ENCODE assay signal across 20 cellular contexts in genomic region chr2:233849607-233850271, GRCh38. TPM values are rescaled to one million over a fixed set of nuclear protein-coding genes. Genes with fewer than 3 reads are reported as not detected.
DNase-seq lines count a peak whose midpoint lies in the region; ATAC-seq, FAIRE-seq and TF ChIP-seq lines count a peak whose summit lies in the region.
"Had no signal": no experiment of that assay in that cellular context is flagged by ENCODE, and none has a peak within 500 bp of the region (broad histone marks: within the 10 kb centered on the region; RNA-seq: fewer than 3 reads in every experiment).

No MANE protein-coding gene starts in this region.

- ATAC-seq in omental fat pad (ENCODE audit: low FRiP score), result no peak
- ATAC-seq in GM19397 (IDR thresholded peaks at IDR 0.05; ENCODE audit: unreplicated experiment), result no peak

- intact Hi-C loops in CD14-positive monocyte (cut with micrococcal nuclease), result loop anchor here (10.0 kb wide), 2 partner anchors 645 to 655 kb away; partner anchors contain the start of gene ARL4C (in 1 of the 2)

- POLR2A ChIA-PET in activated CD4-positive, alpha-beta T cell treated with anti-CD3 and anti-CD28 coated beads, Interleukin-2, amount 10 ng/mL, durations not matched to agents 7 days and 5 days (lab: Charles Lee), result no interaction called here

- TF ChIP-seq POLR2A in NB4 (IDR thresholded peaks at IDR 0.05; ENCODE audit: extremely low read depth, insufficient read length), result no peak

- peaks cover 63% of the 10 kb centered on the region for H3K4me1 Mint-ChIP-seq in activated CD4-positive, alpha-beta T cell treated with anti-CD3 and anti-CD28 coated beads, Interleukin-2, amount 10 ng/mL, durations not matched to agents 7 days and 5 days
- peaks cover 33% of the 10 kb centered on the region for H3K4me1 Mint-ChIP-seq in CD14-positive monocyte

- FAIRE-seq in urothelium cell line (lab: Jason Lieb, UNC), result no peak
- FAIRE-seq: A204.1, HTR-8/SVneo, RCC 7860 had no signal

- no peak overlapping the region for H3K4me3 Mint-ChIP-seq in activated CD4-positive, alpha-beta T cell treated with anti-CD3 and anti-CD28 coated beads, Interleukin-2, amount 10 ng/mL, durations not matched to agents 7 days and 5 days
- H3K4me3 Mint-ChIP-seq in CD14-positive monocyte, result no peak overlapping the region
- H3K4me3 Mint-ChIP-seq: H9 had no signal

- no peaks in the 10 kb centered on the region for H3K9me3 Mint-ChIP-seq in activated CD4-positive, alpha-beta T cell treated with anti-CD3 and anti-CD28 coated beads, Interleukin-2, amount 10 ng/mL, durations not matched to agents 7 days and 5 days
- H3K9me3 Mint-ChIP-seq in CD14-positive monocyte, result no peaks in the 10 kb centered on the region
- H3K9me3 Mint-ChIP-seq: H9 had no signal

- H3K4me3 ChIP-seq in NB4 (ENCODE audit: low read depth, low read length), result no peak overlapping the region
- H3K4me3 ChIP-seq: BLaER1 treated with 17β-estradiol and CSF1 and Interleukin-3, amounts not matched to agents 10 nM and 100 nM; MG63 had no signal

- no peak for DNase-seq in activated CD4-positive, alpha-beta T cell treated with anti-CD3 and anti-CD28 coated beads, Interleukin-2, amount 10 ng/mL, durations not matched to agents 7 days and 5 days
- no peak for DNase-seq in activated CD4-positive, alpha-beta T cell treated with anti-CD3 and anti-CD28 coated beads, Interleukin-2, amount 50 U/mL, for 4 hours
- DNase-seq in CD14-positive monocyte (ENCODE audit: low spot score) (no peak), NB4 (ENCODE audit: low read depth) (peak; percentile 2), mesenteric fat pad (ENCODE audit: low spot score) (peak; percentile 80), omental fat pad (ENCODE audit: low spot score) (no peak), urothelium cell line (ENCODE audit: low spot score) (no peak)
- DNase-seq: DMS79, H9, IMR-90, MG63, NCI-H1092, NCI-H1436 treated with DMSO at 0.1 percent for 48 hours, NCI-H2029 treated with DMSO at 0.1 percent for 48 hours, Right ventricle myocardium superior had no signal

- H3K27ac Mint-ChIP-seq in activated CD4-positive, alpha-beta T cell treated with anti-CD3 and anti-CD28 coated beads, Interleukin-2, amount 10 ng/mL, durations not matched to agents 7 days and 5 days, result peak overlapping the region; percentile 64
- peak overlapping the region in 4 of 7 donors; percentile 30 to 41 (median 36) for H3K27ac Mint-ChIP-seq in CD14-positive monocyte

- no peaks in the 10 kb centered on the region for H3K27me3 Mint-ChIP-seq in activated CD4-positive, alpha-beta T cell treated with anti-CD3 and anti-CD28 coated beads, Interleukin-2, amount 10 ng/mL, durations not matched to agents 7 days and 5 days
- H3K27me3 Mint-ChIP-seq in CD14-positive monocyte (ENCODE audit: low read depth in 3 of 3), result peaks cover 0 to 1% (median 0%) of the 10 kb centered on the region in 3 donors

- H3K36me3 Mint-ChIP-seq in activated CD4-positive, alpha-beta T cell treated with anti-CD3 and anti-CD28 coated beads, Interleukin-2, amount 10 ng/mL, durations not matched to agents 7 days and 5 days (ENCODE audit: low read depth), result peaks cover 81% of the 10 kb centered on the region
- H3K36me3 Mint-ChIP-seq in CD14-positive monocyte, result peaks cover 26 to 59% of the 10 kb centered on the region in 2 donors

- CTCF ChIA-PET in activated CD4-positive, alpha-beta T cell treated with anti-CD3 and anti-CD28 coated beads, Interleukin-2, amount 10 ng/mL, durations not matched to agents 7 days and 5 days (lab: Charles Lee), result no interaction called here

- TF ChIP-seq CTCF in CD14-positive monocyte (IDR thresholded peaks at IDR 0.05), result no peak
- TF ChIP-seq CTCF in NB4 (IDR thresholded peaks at IDR 0.05; ENCODE audit: low read depth, low read length), result no peak
- no peak for TF ChIP-seq CTCF in omental fat pad (IDR thresholded peaks at IDR 0.05)

RNA-seq across cellular contexts. Expression of gene HJURP, which starts 4.6 kb away (rescaled TPM):
- total RNA-seq in activated CD4-positive, alpha-beta T cell treated with anti-CD3 and anti-CD28 coated beads, Interleukin-2, amount 10 ng/mL, durations not matched to agents 7 days and 5 days, result 100 to 1,000 TPM; 139 to 141 TPM
- not detected for polyA plus RNA-seq in CD14-positive monocyte
- total RNA-seq in mesenteric fat pad (0.55 TPM), omental fat pad (1 to 10 TPM in 1 of 4 donors, under 1 TPM in 2, not detected in 1; 0.09 to 2.3 (median 0.13) TPM)

Comparison
In these comparisons a context has a peak if more than half of its experiments do, and no peak if none do; other contexts are left out.
1. DNase-seq: peak in NB4 (single experiment) and mesenteric fat pad (single experiment); none in activated CD4-positive, alpha-beta T cell treated with anti-CD3 and anti-CD28 coated beads, Interleukin-2, amount 10 ng/mL, durations not matched to agents 7 days and 5 days (single experiment), activated CD4-positive, alpha-beta T cell treated with anti-CD3 and anti-CD28 coated beads, Interleukin-2, amount 50 U/mL, for 4 hours (0 of 2), CD14-positive monocyte (single experiment), omental fat pad (single experiment) and urothelium cell line (single experiment).
2. RNA of gene HJURP, which starts 4.6 kb away (total RNA-seq): 139 to 141 TPM in activated CD4-positive, alpha-beta T cell treated with anti-CD3 and anti-CD28 coated beads, Interleukin-2, amount 10 ng/mL, durations not matched to agents 7 days and 5 days; 0.55 TPM in mesenteric fat pad (single experiment) and 0.09 to 2.3 TPM in omental fat pad; every median in the first group is over 10 times any median in the second.